Comparison of ENCODE assay signal across 11 cellular contexts in the genomic region with DNA sequence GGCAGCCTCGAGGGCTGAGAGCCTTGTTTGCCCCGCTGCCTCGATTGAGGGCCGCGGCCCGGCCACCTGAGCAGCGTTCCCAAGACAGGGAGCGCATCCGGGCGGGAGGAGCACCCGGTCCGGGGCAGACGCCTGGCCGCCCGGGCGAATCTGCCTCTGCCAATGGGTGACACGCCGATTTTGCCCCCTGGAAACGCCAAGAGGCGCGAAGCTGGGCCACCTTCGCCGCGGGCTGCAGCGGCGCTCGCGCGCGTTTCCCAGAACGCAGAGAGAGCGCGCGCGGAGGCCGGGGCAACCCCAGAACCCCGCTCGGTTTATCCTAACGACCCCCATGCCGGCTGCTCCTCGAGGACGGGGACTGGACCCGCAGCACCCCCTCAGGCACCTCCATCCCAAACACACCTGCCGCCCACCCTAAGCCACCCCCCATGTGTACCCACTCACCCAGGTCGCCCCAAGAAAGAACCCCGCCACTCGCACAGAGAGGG. TPM values are rescaled to one million over a fixed set of nuclear protein-coding genes. Genes with fewer than 3 reads are reported as not detected.
DNase-seq lines count a peak whose midpoint lies in the region; ATAC-seq and TF ChIP-seq lines count a peak whose summit lies in the region.
"Had no signal": no experiment of that assay in that cellular context is flagged by ENCODE, and none has a peak within 500 bp of the region (broad histone marks: within the 10 kb centered on the region; RNA-seq: fewer than 3 reads in every experiment).

No MANE protein-coding gene starts in this region.

- peak overlapping the region; percentile 80 for H2AFZ ChIP-seq in mammary epithelial cell (ENCODE audit: low read depth, low read length)

- H3K79me2 ChIP-seq in mammary epithelial cell (ENCODE audit: insufficient read depth, low read length) = no peaks in the 10 kb centered on the region

- H3K27me3 Mint-ChIP-seq in stimulated activated naive CD8-positive, alpha-beta T cell treated with anti-CD3 and anti-CD28 coated beads, Interleukin-15, Interleukin-2, amounts not matched to agents 100 ng/mL and 50 ng/mL, for 24 hours = peaks cover 16% of the 10 kb centered on the region
- H3K27me3 Mint-ChIP-seq in naive B cell = peaks cover 14 to 25% (median 24%) of the 10 kb centered on the region in 3 donors

- H3K27ac ChIP-seq in mammary epithelial cell (ENCODE audit: insufficient read depth, low read depth, low read length) = no peak overlapping the region

- no peaks in the 10 kb centered on the region for H3K9me3 ChIP-seq in mammary epithelial cell (replicated peaks; ENCODE audit: insufficient read depth, low read length)

- no peak for ATAC-seq in stimulated activated naive CD8-positive, alpha-beta T cell treated with anti-CD3 and anti-CD28 coated beads, Interleukin-15, Interleukin-2, amounts not matched to agents 100 U/mL and 50 U/mL, for 24 hours
- ATAC-seq in naive B cell (ENCODE audit: low read depth in 2 of 2) = no peak
- ATAC-seq in GM18517 (IDR thresholded peaks at IDR 0.05; ENCODE audit: unreplicated experiment) = no peak
- ATAC-seq in GM18870 (IDR thresholded peaks at IDR 0.05; ENCODE audit: unreplicated experiment) = no peak

- H3K4me1 Mint-ChIP-seq in stimulated activated naive CD8-positive, alpha-beta T cell treated with anti-CD3 and anti-CD28 coated beads, Interleukin-15, Interleukin-2, amounts not matched to agents 100 ng/mL and 50 ng/mL, for 24 hours (ENCODE audit: low read depth) = peaks cover 3% of the 10 kb centered on the region
- peaks cover 0 to 3% (median 3%) of the 10 kb centered on the region in 3 donors for H3K4me1 Mint-ChIP-seq in naive B cell

- no peak for TF ChIP-seq CTCF in mammary epithelial cell (conservative IDR thresholded peaks at IDR 0.05 in 1 of 2, IDR thresholded peaks at IDR 0.05 in 1 of 2; ENCODE audit: extremely low read depth in 1 of 2, insufficient read depth in 1 of 2, low read depth in 1 of 2, low read length in 2 of 2)

- peak overlapping the region; percentile 81 for H3K4me2 ChIP-seq in mammary epithelial cell (ENCODE audit: insufficient read depth, low read depth, low read length)

- no peak overlapping the region for H3K9ac ChIP-seq in mammary epithelial cell (ENCODE audit: insufficient read depth, low read length)

- DNase-seq in stimulated activated naive CD8-positive, alpha-beta T cell treated with anti-CD3 and anti-CD28 coated beads, Interleukin-15, Interleukin-2, amounts not matched to agents 100 U/mL and 50 U/mL, for 24 hours = no peak
- DNase-seq in mammary epithelial cell = no peak
- no peak for DNase-seq in naive B cell
- no peak for DNase-seq in RPMI8226
- no peak for DNase-seq in putamen (ENCODE audit: low spot score)
- DNase-seq: amniotic stem cell, KG1 had no signal

- 23% methylated on average over 6 of the region's 47 CpGs for WGBS in mammary epithelial cell (ENCODE audit: low coverage, missing lambda C conversion rate)

- H3K36me3 Mint-ChIP-seq in stimulated activated naive CD8-positive, alpha-beta T cell treated with anti-CD3 and anti-CD28 coated beads, Interleukin-15, Interleukin-2, amounts not matched to agents 100 ng/mL and 50 ng/mL, for 24 hours (ENCODE audit: low read depth) = no peaks in the 10 kb centered on the region
- peaks cover 0 to 4% of the 10 kb centered on the region in 2 donors for H3K36me3 Mint-ChIP-seq in naive B cell

- no peak overlapping the region for H3K27ac Mint-ChIP-seq in stimulated activated naive CD8-positive, alpha-beta T cell treated with anti-CD3 and anti-CD28 coated beads, Interleukin-15, Interleukin-2, amounts not matched to agents 100 ng/mL and 50 ng/mL, for 24 hours
- H3K27ac Mint-ChIP-seq in naive B cell = peak overlapping the region in 1 of 6 donors; percentile 74

- no peaks in the 10 kb centered on the region for H4K20me1 ChIP-seq in mammary epithelial cell (ENCODE audit: insufficient read depth, low read length)

- H3K27me3 ChIP-seq in mammary epithelial cell (ENCODE audit: insufficient read depth, low read length) = no peaks in the 10 kb centered on the region

- peak overlapping the region; percentile 45 for H3K4me3 Mint-ChIP-seq in stimulated activated naive CD8-positive, alpha-beta T cell treated with anti-CD3 and anti-CD28 coated beads, Interleukin-15, Interleukin-2, amounts not matched to agents 100 ng/mL and 50 ng/mL, for 24 hours
- H3K4me3 Mint-ChIP-seq in naive B cell = peak overlapping the region in 6 of 8 donors; percentile 44 to 86 (median 64)

- no TSS peak for BruUV-seq in mammary epithelial cell (replicated peaks; lab: Mats Ljungman, UMichigan)

- peaks cover 12% of the 10 kb centered on the region for H3K4me1 ChIP-seq in mammary epithelial cell (ENCODE audit: insufficient read depth, low read length)

- no peaks in the 10 kb centered on the region for H3K9me3 Mint-ChIP-seq in stimulated activated naive CD8-positive, alpha-beta T cell treated with anti-CD3 and anti-CD28 coated beads, Interleukin-15, Interleukin-2, amounts not matched to agents 100 ng/mL and 50 ng/mL, for 24 hours
- no peaks in the 10 kb centered on the region for H3K9me3 Mint-ChIP-seq in naive B cell

- dilution Hi-C loops in mammary epithelial cell (cut with HindIII; ENCODE audit: low sequenced_read_pairs) = no loop called here

- CTCF ChIA-PET in mammary epithelial cell (lab: Charles Lee; ENCODE audit: low non-redundant PET) = no interaction called here

- in situ Hi-C loops in mammary epithelial cell (cut with MboI; ENCODE audit: low sequenced_read_pairs in 2 of 2) = no loop called here

- H3K36me3 ChIP-seq in mammary epithelial cell (ENCODE audit: insufficient read depth, low read length) = no peaks in the 10 kb centered on the region

- peak overlapping the region; percentile 32 to 47 (median 37) for H3K4me3 ChIP-seq in mammary epithelial cell (replicated peaks in 1 of 3; ENCODE audit: insufficient read depth in 1 of 3, low read depth in 2 of 3, low read length in 3 of 3)
- H3K4me3 ChIP-seq: SK-N-MC had no signal

- intact Hi-C loops in mammary epithelial cell (cut with micrococcal nuclease) = loop anchor here (5.0 kb wide), 1 partner anchor 49 kb away; no protein-coding TSS in a partner anchor

RNA-seq across cellular contexts. Expression of a gene that starts 0.6 kb away (rescaled TPM):
- total RNA-seq in mammary epithelial cell = 1 to 10 TPM; 1.0 to 5.0 TPM
- 3.2 TPM for polyA plus RNA-seq in mammary epithelial cell
- 5.1 TPM for polyA minus RNA-seq in mammary epithelial cell
- under 1 TPM in 2 of 6 donors, not detected in 4; 0.17 to 0.21 TPM for polyA plus RNA-seq in naive B cell (ENCODE audit: low read depth in 6 of 6)

RNA-seq across cellular contexts. Expression of a gene that starts 25.5 kb away (rescaled TPM):
- 100 to 1,000 TPM in 1 of 2 donors, 10 to 100 TPM in 1; 65.5 to 201 TPM for total RNA-seq in mammary epithelial cell
- polyA plus RNA-seq in mammary epithelial cell (82.4 TPM), naive B cell (ENCODE audit: low read depth in 6 of 6) (10 to 100 TPM; 60.6 to 98.0 (median 79.8) TPM)
- polyA minus RNA-seq in mammary epithelial cell = 42.8 TPM
